Comparison of ENCODE assay signal across 1 cellular context in the genomic region with DNA sequence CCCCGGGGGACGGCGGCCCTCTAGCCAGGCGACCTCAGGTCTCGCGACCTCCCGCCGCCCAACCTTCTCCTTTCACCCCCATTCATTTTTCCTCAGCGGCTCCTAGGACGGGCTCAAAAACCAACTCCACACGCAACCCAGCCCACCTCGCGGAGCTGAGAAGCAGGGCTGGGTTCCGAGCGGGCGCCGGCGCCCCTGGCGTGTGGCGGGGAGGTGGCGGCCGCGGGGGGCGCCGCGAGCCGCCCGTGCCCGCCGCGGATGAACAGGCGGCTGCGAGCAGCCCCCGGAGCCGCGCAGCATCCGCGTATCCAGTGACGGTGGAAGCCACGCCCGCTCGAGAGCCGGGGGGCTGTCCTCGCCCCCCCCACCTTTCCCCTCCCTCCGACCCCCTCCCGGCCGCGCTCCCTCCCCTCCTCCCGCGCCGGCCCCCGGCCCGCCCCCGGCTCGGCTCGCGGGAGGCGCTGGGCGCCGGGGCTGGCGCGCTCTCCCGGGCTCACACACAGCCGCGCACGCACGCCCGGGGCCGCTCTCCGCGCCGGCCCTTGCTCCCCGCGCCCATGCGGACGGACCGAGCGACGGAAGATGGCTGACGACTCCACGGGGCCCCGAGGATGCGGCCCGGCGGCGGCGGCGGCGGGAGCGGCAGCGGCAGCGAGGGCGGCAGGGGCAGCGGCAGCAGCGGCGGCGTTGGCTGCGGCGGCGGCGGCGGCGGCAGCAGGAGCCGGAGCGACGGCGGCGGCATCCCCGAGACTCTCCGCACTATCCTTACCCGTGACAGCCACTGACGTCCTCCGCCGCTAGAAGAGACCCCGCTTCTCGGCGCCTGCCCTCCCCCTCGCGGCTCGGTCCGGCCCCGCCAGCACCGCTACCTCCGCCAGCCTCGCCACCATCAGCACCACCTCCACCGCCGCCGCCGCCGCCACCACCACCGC.
TF ChIP-seq lines count a peak whose summit lies in the region.

A gene with protein sequence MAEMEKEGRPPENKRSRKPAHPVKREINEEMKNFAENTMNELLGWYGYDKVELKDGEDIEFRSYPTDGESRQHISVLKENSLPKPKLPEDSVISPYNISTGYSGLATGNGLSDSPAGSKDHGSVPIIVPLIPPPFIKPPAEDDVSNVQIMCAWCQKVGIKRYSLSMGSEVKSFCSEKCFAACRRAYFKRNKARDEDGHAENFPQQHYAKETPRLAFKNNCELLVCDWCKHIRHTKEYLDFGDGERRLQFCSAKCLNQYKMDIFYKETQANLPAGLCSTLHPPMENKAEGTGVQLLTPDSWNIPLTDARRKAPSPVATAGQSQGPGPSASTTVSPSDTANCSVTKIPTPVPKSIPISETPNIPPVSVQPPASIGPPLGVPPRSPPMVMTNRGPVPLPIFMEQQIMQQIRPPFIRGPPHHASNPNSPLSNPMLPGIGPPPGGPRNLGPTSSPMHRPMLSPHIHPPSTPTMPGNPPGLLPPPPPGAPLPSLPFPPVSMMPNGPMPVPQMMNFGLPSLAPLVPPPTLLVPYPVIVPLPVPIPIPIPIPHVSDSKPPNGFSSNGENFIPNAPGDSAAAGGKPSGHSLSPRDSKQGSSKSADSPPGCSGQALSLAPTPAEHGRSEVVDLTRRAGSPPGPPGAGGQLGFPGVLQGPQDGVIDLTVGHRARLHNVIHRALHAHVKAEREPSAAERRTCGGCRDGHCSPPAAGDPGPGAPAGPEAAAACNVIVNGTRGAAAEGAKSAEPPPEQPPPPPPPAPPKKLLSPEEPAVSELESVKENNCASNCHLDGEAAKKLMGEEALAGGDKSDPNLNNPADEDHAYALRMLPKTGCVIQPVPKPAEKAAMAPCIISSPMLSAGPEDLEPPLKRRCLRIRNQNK (plus strand): TSS at position 482 of the 932 bp plus-strand sequence. CDS start 500 bp downstream, outside the sequence.

TF ChIP-seq in WTC11, 78 proteins besides CTCF, POLR2A, EP300 and RAD21 (continued from another document):
- TF ChIP-seq TCF7 (CRISPR knock-in tag; IDR thresholded peaks at IDR 0.05; ENCODE audit: low read depth) (no peak), CBFB (CRISPR knock-in tag; IDR thresholded peaks at IDR 0.05; ENCODE audit: low read depth) (no peak), ATF1 (CRISPR knock-in tag; IDR thresholded peaks at IDR 0.05) (no peak)
- TF ChIP-seq, protein P1, sequence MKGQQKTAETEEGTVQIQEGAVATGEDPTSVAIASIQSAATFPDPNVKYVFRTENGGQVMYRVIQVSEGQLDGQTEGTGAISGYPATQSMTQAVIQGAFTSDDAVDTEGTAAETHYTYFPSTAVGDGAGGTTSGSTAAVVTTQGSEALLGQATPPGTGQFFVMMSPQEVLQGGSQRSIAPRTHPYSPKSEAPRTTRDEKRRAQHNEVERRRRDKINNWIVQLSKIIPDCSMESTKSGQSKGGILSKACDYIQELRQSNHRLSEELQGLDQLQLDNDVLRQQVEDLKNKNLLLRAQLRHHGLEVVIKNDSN (CRISPR knock-in tag; IDR thresholded peaks at IDR 0.05), result no peak
- TF ChIP-seq, protein P2, sequence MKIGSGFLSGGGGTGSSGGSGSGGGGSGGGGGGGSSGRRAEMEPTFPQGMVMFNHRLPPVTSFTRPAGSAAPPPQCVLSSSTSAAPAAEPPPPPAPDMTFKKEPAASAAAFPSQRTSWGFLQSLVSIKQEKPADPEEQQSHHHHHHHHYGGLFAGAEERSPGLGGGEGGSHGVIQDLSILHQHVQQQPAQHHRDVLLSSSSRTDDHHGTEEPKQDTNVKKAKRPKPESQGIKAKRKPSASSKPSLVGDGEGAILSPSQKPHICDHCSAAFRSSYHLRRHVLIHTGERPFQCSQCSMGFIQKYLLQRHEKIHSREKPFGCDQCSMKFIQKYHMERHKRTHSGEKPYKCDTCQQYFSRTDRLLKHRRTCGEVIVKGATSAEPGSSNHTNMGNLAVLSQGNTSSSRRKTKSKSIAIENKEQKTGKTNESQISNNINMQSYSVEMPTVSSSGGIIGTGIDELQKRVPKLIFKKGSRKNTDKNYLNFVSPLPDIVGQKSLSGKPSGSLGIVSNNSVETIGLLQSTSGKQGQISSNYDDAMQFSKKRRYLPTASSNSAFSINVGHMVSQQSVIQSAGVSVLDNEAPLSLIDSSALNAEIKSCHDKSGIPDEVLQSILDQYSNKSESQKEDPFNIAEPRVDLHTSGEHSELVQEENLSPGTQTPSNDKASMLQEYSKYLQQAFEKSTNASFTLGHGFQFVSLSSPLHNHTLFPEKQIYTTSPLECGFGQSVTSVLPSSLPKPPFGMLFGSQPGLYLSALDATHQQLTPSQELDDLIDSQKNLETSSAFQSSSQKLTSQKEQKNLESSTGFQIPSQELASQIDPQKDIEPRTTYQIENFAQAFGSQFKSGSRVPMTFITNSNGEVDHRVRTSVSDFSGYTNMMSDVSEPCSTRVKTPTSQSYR (CRISPR knock-in tag; IDR thresholded peaks at IDR 0.05), result no peak
